Comparison of ENCODE assay signal across 15 cellular contexts in genomic region chr7:144287385-144287784, GRCh38. TPM values are rescaled to one million over a fixed set of nuclear protein-coding genes. Genes with fewer than 3 reads are reported as not detected.
DNase-seq lines count a peak whose midpoint lies in the region; ATAC-seq and TF ChIP-seq lines count a peak whose summit lies in the region.
"Not testable (repeated sequence)": the region's sequence is repeated elsewhere in the genome, so short reads cannot be mapped to it uniquely, and the experiment has no call there.
"Had no signal": no experiment of that assay in that cellular context is flagged by ENCODE, and none has a peak within 500 bp of the region (broad histone marks: within the 10 kb centered on the region; RNA-seq: fewer than 3 reads in every experiment).

No MANE protein-coding gene starts in this region.

- H3K9me3 Mint-ChIP-seq in CD4-positive, alpha-beta T cell; activated CD4-positive, alpha-beta T cell treated with anti-CD3 and anti-CD28 coated beads for 36 hours (ENCODE audit: low read depth); activated CD8-positive, alpha-beta T cell treated with anti-CD3 and anti-CD28 coated beads, Interleukin-2, amount 10 ng/mL, durations not matched to agents 7 days and 5 days (ENCODE audit: insufficient read depth); activated T-helper 17 cell treated with anti-CD3 and anti-CD28 coated beads, Interleukin-2, amount 50 U/mL, for 72 hours; stimulated activated effector memory CD8-positive, alpha-beta T cell treated with anti-CD3 and anti-CD28 coated beads, Interleukin-12 subunit alpha, Interleukin-12 subunit beta, amount 100 ng/mL, for 72 hours: not testable (repeated sequence)

- not testable (repeated sequence) for H3K27ac Mint-ChIP-seq in CD4-positive, alpha-beta T cell; activated CD4-positive, alpha-beta T cell treated with anti-CD3 and anti-CD28 coated beads for 36 hours; activated CD8-positive, alpha-beta T cell treated with anti-CD3 and anti-CD28 coated beads, Interleukin-2, amount 10 ng/mL, durations not matched to agents 7 days and 5 days; activated T-helper 17 cell treated with anti-CD3 and anti-CD28 coated beads, Interleukin-2, amount 50 U/mL, for 72 hours; stimulated activated effector memory CD8-positive, alpha-beta T cell treated with anti-CD3 and anti-CD28 coated beads, Interleukin-12 subunit alpha, Interleukin-12 subunit beta, amount 100 ng/mL, for 72 hours

- H3K9ac ChIP-seq in PC-3 (ENCODE audit: low read length) = not testable (repeated sequence)

- not testable (repeated sequence) for H3K4me1 Mint-ChIP-seq in CD4-positive, alpha-beta T cell (ENCODE audit: low read depth); activated CD4-positive, alpha-beta T cell treated with anti-CD3 and anti-CD28 coated beads for 36 hours; activated CD8-positive, alpha-beta T cell treated with anti-CD3 and anti-CD28 coated beads, Interleukin-2, amount 10 ng/mL, durations not matched to agents 7 days and 5 days (ENCODE audit: low read depth); activated T-helper 17 cell treated with anti-CD3 and anti-CD28 coated beads, Interleukin-2, amount 50 U/mL, for 72 hours; stimulated activated effector memory CD8-positive, alpha-beta T cell treated with anti-CD3 and anti-CD28 coated beads, Interleukin-12 subunit alpha, Interleukin-12 subunit beta, amount 100 ng/mL, for 72 hours

- ATAC-seq in CD4-positive, alpha-beta T cell (ENCODE audit: poor library complexity) = peak; percentile 13
- 0 out of 2 replicates have a peak, but pooled peaks have one; percentile 49 for ATAC-seq in PC-3
- ATAC-seq in activated CD4-positive, alpha-beta T cell treated with anti-CD3 and anti-CD28 coated beads for 36 hours = peak; percentile 62
- peak; percentile 26 for ATAC-seq in activated CD8-positive, alpha-beta T cell treated with anti-CD3 and anti-CD28 coated beads, Interleukin-2, amount 10 ng/mL, durations not matched to agents 7 days and 5 days
- ATAC-seq in activated T-helper 17 cell treated with anti-CD3 and anti-CD28 coated beads, Interleukin-2, amount 50 U/mL, for 72 hours (replicated peaks) = peak; percentile 57
- ATAC-seq in foreskin keratinocyte = peak; percentile 37
- ATAC-seq in stimulated activated effector memory CD8-positive, alpha-beta T cell treated with anti-CD3 and anti-CD28 coated beads, Interleukin-12 subunit alpha, Interleukin-12 subunit beta, amount 100 ng/mL, for 72 hours = peak; percentile 6

- H3K4me3 Mint-ChIP-seq in CD4-positive, alpha-beta T cell; activated CD4-positive, alpha-beta T cell treated with anti-CD3 and anti-CD28 coated beads for 36 hours; activated CD8-positive, alpha-beta T cell treated with anti-CD3 and anti-CD28 coated beads, Interleukin-2, amount 10 ng/mL, durations not matched to agents 7 days and 5 days; activated T-helper 17 cell treated with anti-CD3 and anti-CD28 coated beads, Interleukin-2, amount 50 U/mL, for 72 hours; stimulated activated effector memory CD8-positive, alpha-beta T cell treated with anti-CD3 and anti-CD28 coated beads, Interleukin-12 subunit alpha, Interleukin-12 subunit beta, amount 100 ng/mL, for 72 hours: not testable (repeated sequence)

- H3K36me3 Mint-ChIP-seq in CD4-positive, alpha-beta T cell (ENCODE audit: low read depth); activated CD4-positive, alpha-beta T cell treated with anti-CD3 and anti-CD28 coated beads for 36 hours (ENCODE audit: low read depth); activated CD8-positive, alpha-beta T cell treated with anti-CD3 and anti-CD28 coated beads, Interleukin-2, amount 10 ng/mL, durations not matched to agents 7 days and 5 days (ENCODE audit: low read depth); activated T-helper 17 cell treated with anti-CD3 and anti-CD28 coated beads, Interleukin-2, amount 50 U/mL, for 72 hours (ENCODE audit: low read depth); stimulated activated effector memory CD8-positive, alpha-beta T cell treated with anti-CD3 and anti-CD28 coated beads, Interleukin-12 subunit alpha, Interleukin-12 subunit beta, amount 100 ng/mL, for 72 hours: not testable (repeated sequence)

- not testable (repeated sequence) for H3K9me2 ChIP-seq in PC-3 (replicated peaks; ENCODE audit: low read length)

- POLR2A ChIA-PET in CD4-positive, alpha-beta T cell (lab: Charles Lee); PC-3 (lab: Charles Lee; ENCODE audit: unreplicated experiment); activated CD4-positive, alpha-beta T cell treated with anti-CD3 and anti-CD28 coated beads for 36 hours (lab: Charles Lee); activated CD8-positive, alpha-beta T cell treated with anti-CD3 and anti-CD28 coated beads, Interleukin-2, amount 10 ng/mL, durations not matched to agents 7 days and 5 days (lab: Charles Lee): not testable (repeated sequence)

- not testable (repeated sequence) for BruUV-seq in PC-3 (replicated peaks; lab: Mats Ljungman, UMichigan)

- H3F3A ChIP-seq in PC-3 (ENCODE audit: low read length, unreplicated experiment) = not testable (repeated sequence)

- H3K36me3 ChIP-seq in PC-3 (ENCODE audit: low read depth, low read length) = not testable (repeated sequence)

- not testable (repeated sequence) for TF ChIP-seq CTCF in CD4-positive, alpha-beta T cell (IDR thresholded peaks at IDR 0.05); PC-3 (conservative IDR thresholded peaks at IDR 0.05; ENCODE audit: low read depth, low read length); foreskin keratinocyte (conservative IDR thresholded peaks at IDR 0.05)

- intact Hi-C loops in CD4-positive, alpha-beta T cell (cut with DNase I, micrococcal nuclease); PC-3 (cut with micrococcal nuclease); activated CD4-positive, alpha-beta T cell treated with anti-CD3 and anti-CD28 coated beads for 36 hours (cut with DNase I, micrococcal nuclease): not testable (repeated sequence)

- not testable (repeated sequence) for H3K4me1 ChIP-seq in PC-3 (ENCODE audit: insufficient read depth, low read length); foreskin keratinocyte

- DNase-seq in CD4-positive, alpha-beta T cell; PC-3; activated CD4-positive, alpha-beta T cell treated with anti-CD3 and anti-CD28 coated beads for 36 hours; activated CD8-positive, alpha-beta T cell treated with anti-CD3 and anti-CD28 coated beads, Interleukin-2, amount 10 ng/mL, durations not matched to agents 7 days and 5 days; foreskin keratinocyte; stimulated activated effector memory CD8-positive, alpha-beta T cell treated with anti-CD3 and anti-CD28 coated beads, Interleukin-12 subunit alpha, Interleukin-12 subunit beta, amount 100 ng/mL, for 72 hours (ENCODE audit: low spot score in 2 of 2): not testable (repeated sequence)

- not testable (repeated sequence) for H3K27me3 Mint-ChIP-seq in CD4-positive, alpha-beta T cell; activated CD4-positive, alpha-beta T cell treated with anti-CD3 and anti-CD28 coated beads for 36 hours; activated CD8-positive, alpha-beta T cell treated with anti-CD3 and anti-CD28 coated beads, Interleukin-2, amount 10 ng/mL, durations not matched to agents 7 days and 5 days (ENCODE audit: low read depth); activated T-helper 17 cell treated with anti-CD3 and anti-CD28 coated beads, Interleukin-2, amount 50 U/mL, for 72 hours

- CTCF ChIA-PET in CD4-positive, alpha-beta T cell (lab: Charles Lee); PC-3 (lab: Charles Lee); activated CD4-positive, alpha-beta T cell treated with anti-CD3 and anti-CD28 coated beads for 36 hours (lab: Charles Lee); activated CD8-positive, alpha-beta T cell treated with anti-CD3 and anti-CD28 coated beads, Interleukin-2, amount 10 ng/mL, durations not matched to agents 7 days and 5 days (lab: Charles Lee): not testable (repeated sequence)

- H3K27me3 ChIP-seq in CD4-positive, alpha-beta T cell (ENCODE audit: control insufficient read depth, insufficient read depth, low read length); PC-3 (ENCODE audit: low read length); foreskin keratinocyte: not testable (repeated sequence)

- H3K4me2 ChIP-seq in PC-3 (ENCODE audit: low read length) = not testable (repeated sequence)

- not testable (repeated sequence) for H2AFZ ChIP-seq in PC-3 (ENCODE audit: low read length)

- H3K79me2 ChIP-seq in PC-3 (ENCODE audit: low read length) = not testable (repeated sequence)

- not testable (repeated sequence) for H3K4me3 ChIP-seq in PC-3 (ENCODE audit: low read length)

- not testable (repeated sequence) for H3K9me3 ChIP-seq in CD4-positive, alpha-beta T cell (ENCODE audit: control insufficient read depth, low read length); PC-3 (ENCODE audit: low read length)

- not testable (repeated sequence) for H4K20me1 ChIP-seq in PC-3 (ENCODE audit: low read length)

- not testable (repeated sequence) for H3K27ac ChIP-seq in CD4-positive, alpha-beta T cell (ENCODE audit: low read depth, low read length); PC-3 (ENCODE audit: low read length); foreskin keratinocyte

RNA-seq across cellular contexts. Expression of gene CTAGE8, which starts 18.3 kb away (rescaled TPM):
- total RNA-seq in CD4-positive, alpha-beta T cell = under 1 TPM; 0.17 to 0.30 TPM
- 0.69 and 1.2 TPM in 2 replicates for total RNA-seq in PC-3 (2014; rRNA removed)
- total RNA-seq in activated CD4-positive, alpha-beta T cell treated with anti-CD3 and anti-CD28 coated beads for 36 hours = 1 to 10 TPM; 1.1 to 1.9 TPM
- 1 to 10 TPM; 2.2 TPM for total RNA-seq in activated CD8-positive, alpha-beta T cell treated with anti-CD3 and anti-CD28 coated beads, Interleukin-2, amount 10 ng/mL, durations not matched to agents 7 days and 5 days
- under 1 TPM; 0.28 to 0.61 TPM for total RNA-seq in activated T-helper 17 cell treated with anti-CD3 and anti-CD28 coated beads, Interleukin-2, amount 50 U/mL, for 72 hours
- 4.7 and 5.1 TPM in 2 replicates for total RNA-seq in foreskin keratinocyte
- polyA plus RNA-seq in foreskin keratinocyte = 2.1 and 3.3 TPM in 2 replicates
- total RNA-seq: A172, G401 had no signal

RNA-seq across cellular contexts. Expression of gene OR2A7, which starts 22.8 kb away (rescaled TPM):
- total RNA-seq in CD4-positive, alpha-beta T cell = 1 to 10 TPM; 5.4 to 5.6 TPM
- total RNA-seq in PC-3 (2014; rRNA removed) = 0.69 TPM in 2 replicates
- total RNA-seq in activated CD4-positive, alpha-beta T cell treated with anti-CD3 and anti-CD28 coated beads for 36 hours = 1 to 10 TPM; 2.9 to 3.8 TPM
- 1 to 10 TPM; 1.5 to 1.6 TPM for total RNA-seq in activated CD8-positive, alpha-beta T cell treated with anti-CD3 and anti-CD28 coated beads, Interleukin-2, amount 10 ng/mL, durations not matched to agents 7 days and 5 days
- total RNA-seq in activated T-helper 17 cell treated with anti-CD3 and anti-CD28 coated beads, Interleukin-2, amount 50 U/mL, for 72 hours = 1 to 10 TPM in 1 of 2 donors, under 1 TPM in 1; 0.80 to 5.3 TPM
- 3.3 and 11.6 TPM in 2 replicates for total RNA-seq in foreskin keratinocyte
- 1.0 and 2.5 TPM in 2 replicates for polyA plus RNA-seq in foreskin keratinocyte
- total RNA-seq: A172, G401 had no signal
- polyA plus RNA-seq: A549 had no signal

RNA-seq across cellular contexts. Expression of gene OR2A1, which starts 24.8 kb away (rescaled TPM):
- total RNA-seq in CD4-positive, alpha-beta T cell = under 1 TPM; 0.11 to 0.19 TPM
- total RNA-seq in PC-3 (2014; rRNA removed) (0.40 TPM in 1 of 2 replicates, not detected in the other), foreskin keratinocyte (not detected in 2 replicates)
- total RNA-seq in activated CD4-positive, alpha-beta T cell treated with anti-CD3 and anti-CD28 coated beads for 36 hours = not detected
- total RNA-seq in activated CD8-positive, alpha-beta T cell treated with anti-CD3 and anti-CD28 coated beads, Interleukin-2, amount 10 ng/mL, durations not matched to agents 7 days and 5 days = not detected
- total RNA-seq in activated T-helper 17 cell treated with anti-CD3 and anti-CD28 coated beads, Interleukin-2, amount 50 U/mL, for 72 hours = under 1 TPM in 1 of 2 donors, not detected in 1; 0.05 TPM
- not detected in 2 replicates for polyA plus RNA-seq in foreskin keratinocyte
- total RNA-seq: A172; B cell; CD4-positive, alpha-beta memory T cell; CD8-positive, alpha-beta memory T cell; G401 had no signal
- polyA plus RNA-seq: A549; CD8-positive, alpha-beta memory T cell had no signal

RNA-seq across cellular contexts. Expression of gene OR2A42, which starts 48.0 kb away (rescaled TPM):
- not detected for total RNA-seq in CD4-positive, alpha-beta T cell
- total RNA-seq in PC-3 (2014; rRNA removed) = 0.40 TPM in 1 of 2 replicates, not detected in the other
- total RNA-seq in activated CD4-positive, alpha-beta T cell treated with anti-CD3 and anti-CD28 coated beads for 36 hours = not detected
- total RNA-seq in activated CD8-positive, alpha-beta T cell treated with anti-CD3 and anti-CD28 coated beads, Interleukin-2, amount 10 ng/mL, durations not matched to agents 7 days and 5 days = not detected
- total RNA-seq in activated T-helper 17 cell treated with anti-CD3 and anti-CD28 coated beads, Interleukin-2, amount 50 U/mL, for 72 hours = not detected
- not detected in 2 replicates for total RNA-seq in foreskin keratinocyte
- polyA plus RNA-seq in foreskin keratinocyte = not detected in 2 replicates
- total RNA-seq: A172; CD4-positive, alpha-beta memory T cell; CD8-positive, alpha-beta memory T cell; Daoy; G401 had no signal
- polyA plus RNA-seq: A549; BJ; CD4-positive, alpha-beta memory T cell; CD8-positive, alpha-beta memory T cell had no signal

Comparison
In these comparisons a context has a peak if more than half of its experiments do, and no peak if none do; other contexts are left out.
1. ATAC-seq: peak in every context shown above with its lines; median percentile 62 in activated CD4-positive, alpha-beta T cell treated with anti-CD3 and anti-CD28 coated beads for 36 hours; 57 in activated T-helper 17 cell treated with anti-CD3 and anti-CD28 coated beads, Interleukin-2, amount 50 U/mL, for 72 hours; 49 in PC-3; 37 in foreskin keratinocyte; 26 in activated CD8-positive, alpha-beta T cell treated with anti-CD3 and anti-CD28 coated beads, Interleukin-2, amount 10 ng/mL, durations not matched to agents 7 days and 5 days; 13 in CD4-positive, alpha-beta T cell; 6 in stimulated activated effector memory CD8-positive, alpha-beta T cell treated with anti-CD3 and anti-CD28 coated beads, Interleukin-12 subunit alpha, Interleukin-12 subunit beta, amount 100 ng/mL, for 72 hours.